Comparison of ENCODE assay signal across 8 cellular contexts in genomic region chr9:112348993-112349333, GRCh38. TPM values are rescaled to one million over a fixed set of nuclear protein-coding genes. Genes with fewer than 3 reads are reported as not detected.
DNase-seq lines count a peak whose midpoint lies in the region; ATAC-seq, FAIRE-seq and TF ChIP-seq lines count a peak whose summit lies in the region.

No MANE protein-coding gene starts in this region.

- H3K27ac ChIP-seq in HepG2 (ENCODE audit: extremely low read length, insufficient read depth, low read length) (peak overlapping the region; percentile 37), thoracic aorta (no peak overlapping the region), SJCRH30 (no peak overlapping the region)

- peak overlapping the region; percentile 54; the same call in 1 of the 2 replicates for H3K4me2 ChIP-seq in HepG2 (ENCODE audit: low read depth, low read length)

- TF ChIP-seq RAD21 in HepG2 (CRISPR knock-in tag; IDR thresholded peaks at IDR 0.05): no peak

- H3K9me3 Mint-ChIP-seq in activated T-cell treated with anti-CD3 and anti-CD28 coated beads, Interleukin-2, amount 50 U/mL, for 4 hours: no peaks in the 10 kb centered on the region
- H3K9me3 Mint-ChIP-seq in brain: peaks cover 0 to 6% (median 0%) of the 10 kb centered on the region in 5 experiments

- 0 out of 2 replicates have a peak overlapping the region, but pooled peaks have one; percentile 20 for H3K9ac ChIP-seq in HepG2 (ENCODE audit: insufficient read depth, low read depth, low read length)

- TF ChIP-seq CTCF in brain (conservative IDR thresholded peaks at IDR 0.05): no peak
- TF ChIP-seq CTCF in HepG2 (CRISPR knock-in tag; IDR thresholded peaks at IDR 0.05): no peak
- TF ChIP-seq CTCF in thoracic aorta (IDR thresholded peaks at IDR 0.05): no peak

- H3K9me3 ChIP-seq in HepG2 (ENCODE audit: low read length) (no peaks in the 10 kb centered on the region), thoracic aorta (no peaks in the 10 kb centered on the region), SJCRH30 (replicated peaks) (no peaks in the 10 kb centered on the region; the same call in 1 of the 2 replicates)

- H3K27me3 ChIP-seq in HepG2 (ENCODE audit: control insufficient read depth in 1 of 2, insufficient read depth in 2 of 2, low read length in 2 of 2) (no peaks in the 10 kb centered on the region), thoracic aorta (replicated peaks; ENCODE audit: insufficient read depth) (no peaks in the 10 kb centered on the region), SJCRH30 (no peaks in the 10 kb centered on the region)

- H3K4me1 ChIP-seq in HepG2 (ENCODE audit: insufficient read depth, low read length) (peaks cover 61% of the 10 kb centered on the region), thoracic aorta (ENCODE audit: control insufficient read depth in 1 of 2, low read depth in 2 of 2) (peaks cover 0 to 6% of the 10 kb centered on the region in 2 donors), SJCRH30 (0 out of 2 replicates have a peak, but pooled peaks cover under 1% of the 10 kb centered on the region)

- BruUV-seq in HepG2 (replicated peaks; lab: Mats Ljungman, UMichigan): no TSS peak

- no peaks in the 10 kb centered on the region for H3K36me3 Mint-ChIP-seq in activated T-cell treated with anti-CD3 and anti-CD28 coated beads, Interleukin-2, amount 50 U/mL, for 4 hours (ENCODE audit: insufficient read depth)
- H3K36me3 Mint-ChIP-seq in brain: no peaks in the 10 kb centered on the region

- in situ Hi-C loops in HepG2 (cut with HindIII; ENCODE audit: extremely low pct_ligation_motif_present, low pct_unique_long_range_greater_than_20kb): no loop called here

- no peak for TF ChIP-seq POLR2A in HepG2 (IDR thresholded peaks at IDR 0.05; ENCODE audit: insufficient read depth in 1 of 2, low read depth in 2 of 2, low read length in 2 of 2)

- intact Hi-C loops in HepG2 (cut with micrococcal nuclease; ENCODE audit: unreplicated experiment): no loop called here

- CTCF ChIA-PET in HepG2 (lab: Yijun Ruan, JAX; ENCODE audit: low intra/inter-chr PET ratio, low total read pairs): no interaction called here

- H3K36me3 ChIP-seq in HepG2 (replicated peaks in 1 of 2; ENCODE audit: control insufficient read depth in 1 of 2, insufficient read depth in 2 of 2, low read length in 2 of 2) (no peaks in the 10 kb centered on the region), thoracic aorta (no peaks in the 10 kb centered on the region), SJCRH30 (no peaks in the 10 kb centered on the region)

- POLR2A ChIA-PET in HepG2 (lab: Yijun Ruan, JAX): no interaction called here

- 86% methylated on average over 4 of the region's 4 CpGs for WGBS in HepG2 (ENCODE audit: low lambda C conversion rate)

- peaks cover 5% of the 10 kb centered on the region for H3K27me3 Mint-ChIP-seq in activated T-cell treated with anti-CD3 and anti-CD28 coated beads, Interleukin-2, amount 50 U/mL, for 4 hours (ENCODE audit: low read depth)
- peaks cover 5% of the 10 kb centered on the region for H3K27me3 Mint-ChIP-seq in brain

- H3K4me3 ChIP-seq in HepG2 (replicated peaks in 1 of 3; ENCODE audit: insufficient read depth in 1 of 3, low read depth in 2 of 3, low read length in 3 of 3): no peak overlapping the region
- peak overlapping the region; percentile 73 for H3K4me3 ChIP-seq in thoracic aorta
- H3K4me3 ChIP-seq in SJCRH30: no peak overlapping the region

- FAIRE-seq in HepG2 (lab: Jason Lieb, UNC): no peak

- H2AFZ ChIP-seq in HepG2 (ENCODE audit: low read length): peak overlapping the region; percentile 5

- H4K20me1 ChIP-seq in HepG2 (ENCODE audit: insufficient read depth, low read length): no peaks in the 10 kb centered on the region

- H3K4me1 Mint-ChIP-seq in activated T-cell treated with anti-CD3 and anti-CD28 coated beads, Interleukin-2, amount 50 U/mL, for 4 hours (ENCODE audit: low read depth): peaks cover 8% of the 10 kb centered on the region
- peaks cover 7% of the 10 kb centered on the region for H3K4me1 Mint-ChIP-seq in brain

- DNase-seq in activated T-cell treated with anti-CD3 and anti-CD28 coated beads, Interleukin-2, amount 50 U/mL, for 4 hours: no peak
- DNase-seq in activated T-cell treated with anti-CD3 and anti-CD28 coated beads, Interleukin-2, amount 50 U/mL, for 48 hours: no peak
- DNase-seq in HepG2 (ENCODE audit: low spot score) (no peak), thoracic aorta (ENCODE audit: low spot score) (no peak), SJCRH30 (no peak), NCI-H1105 treated with DMSO at 0.1 percent for 48 hours (lab: John Stamatoyannopoulos, UW) (no peak)

- ATAC-seq in activated T-cell treated with anti-CD3 and anti-CD28 coated beads, Interleukin-2, amount 50 U/mL, for 4 hours: no peak
- ATAC-seq in HepG2 (no peak), thoracic aorta (ENCODE audit: insufficient number of reproducible peaks, low FRiP score, low read depth) (no peak), HG03097 (IDR thresholded peaks at IDR 0.05; ENCODE audit: low FRiP score, unreplicated experiment) (no peak)

- H3K79me2 ChIP-seq in HepG2 (ENCODE audit: insufficient read depth, low read length): no peaks in the 10 kb centered on the region

- TF ChIP-seq EP300 in HepG2 (IDR thresholded peaks at IDR 0.05; ENCODE audit: low read depth in 2 of 2, low read length in 2 of 2) (no peak), HepG2 (CRISPR knock-in tag; IDR thresholded peaks at IDR 0.05; ENCODE audit: borderline replicate concordance) (no peak)

- peak overlapping the region in 1 of 5 experiments; percentile 35 for H3K27ac Mint-ChIP-seq in brain

- H3K4me3 Mint-ChIP-seq in activated T-cell treated with anti-CD3 and anti-CD28 coated beads, Interleukin-2, amount 50 U/mL, for 4 hours: peak overlapping the region; percentile 68
- peak overlapping the region in 3 of 5 experiments; percentile 54 to 72 (median 66) for H3K4me3 Mint-ChIP-seq in brain

RNA-seq across cellular contexts. Expression of gene PTBP3, which starts 15.5 kb away (rescaled TPM):
- total RNA-seq in activated T-cell treated with anti-CD3 and anti-CD28 coated beads, Interleukin-2, amount 50 U/mL, for 4 hours: 10 to 100 TPM; 73.1 to 81.1 (median 73.5) TPM
- polyA plus RNA-seq in brain (ENCODE audit: insufficient read depth, low read depth, low replicate concordance): 20.4 TPM
- 52.8 and 79.5 TPM in 2 replicates for total RNA-seq in HepG2 (2016; rRNA removed; fragmentation: Illumina TruSeq; extraction: Trizol)
- 116 and 122 TPM in 2 replicates for total RNA-seq in HepG2 (2016; cell fraction: cytosol; rRNA removed; fragmentation: Illumina TruSeq; extraction: Trizol; ENCODE audit: low read depth)
- total RNA-seq in HepG2 (2016; cell fraction: insoluble cytoplasmic fraction; rRNA removed; fragmentation: Illumina TruSeq; extraction: Trizol): 55.6 and 78.0 TPM in 2 replicates
- total RNA-seq in HepG2 (2016; cell fraction: membrane; rRNA removed; fragmentation: Illumina TruSeq; extraction: Trizol): 44.6 and 47.8 TPM in 2 replicates
- total RNA-seq in HepG2 (2016; cell fraction: nucleus; rRNA removed; fragmentation: Illumina TruSeq; extraction: Trizol): 33.0 and 35.9 TPM in 2 replicates
- polyA plus RNA-seq in HepG2 (2011; rRNA removed): 35.6 and 61.1 TPM in 2 replicates
- polyA plus RNA-seq in HepG2 (2011; cell fraction: cytosol; rRNA removed): 23.4 and 43.1 TPM in 2 replicates
- 33.0 and 38.2 TPM in 2 replicates for polyA plus RNA-seq in HepG2 (2011; cell fraction: nucleus; rRNA removed)
- polyA plus RNA-seq in HepG2 (2012): 20.2 and 22.4 TPM in 2 replicates
- polyA plus RNA-seq in HepG2 (2016; cell fraction: cytosol; fragmentation: Illumina TruSeq; extraction: Trizol; ENCODE audit: low read depth): 2.3 and 2.6 TPM in 2 replicates
- polyA plus RNA-seq in HepG2 (2016; cell fraction: insoluble cytoplasmic fraction; fragmentation: Illumina TruSeq; extraction: Trizol; ENCODE audit: low read depth): 67.1 and 71.0 TPM in 2 replicates
- polyA plus RNA-seq in HepG2 (2016; cell fraction: membrane; fragmentation: Illumina TruSeq; extraction: Trizol; ENCODE audit: low read depth): 10.9 and 11.4 TPM in 2 replicates
- 30.4 TPM in 2 replicates for polyA plus RNA-seq in HepG2 (2016; cell fraction: nucleus; fragmentation: Illumina TruSeq; extraction: Trizol; ENCODE audit: insufficient read depth, low read depth)
- 104 and 144 TPM in 2 replicates for polyA minus RNA-seq in HepG2 (2011; rRNA and poly(A)+ RNA removed; ENCODE audit: low replicate concordance)
- 55.4 and 66.1 TPM in 2 replicates for polyA minus RNA-seq in HepG2 (2011; cell fraction: cytosol; rRNA and poly(A)+ RNA removed)
- polyA minus RNA-seq in HepG2 (2011; cell fraction: nucleus; rRNA and poly(A)+ RNA removed): 44.7 and 50.8 TPM in 2 replicates
- total RNA-seq in thoracic aorta: 10 to 100 TPM; 26.5 to 55.6 TPM
- 65.7 and 73.0 TPM in 2 replicates for total RNA-seq in SJCRH30 (2014; rRNA removed; shearing (Covaris generic))

RNA-seq across cellular contexts. Expression of gene HSDL2, which starts 30.9 kb away (rescaled TPM):
- total RNA-seq in activated T-cell treated with anti-CD3 and anti-CD28 coated beads, Interleukin-2, amount 50 U/mL, for 4 hours: 1 to 10 TPM; 4.7 to 7.8 (median 5.7) TPM
- polyA plus RNA-seq in brain (ENCODE audit: insufficient read depth, low read depth, low replicate concordance): 27.1 TPM
- total RNA-seq in HepG2 (2016; rRNA removed; fragmentation: Illumina TruSeq; extraction: Trizol): 55.3 and 76.3 TPM in 2 replicates
- 26.8 and 28.8 TPM in 2 replicates for total RNA-seq in HepG2 (2016; cell fraction: cytosol; rRNA removed; fragmentation: Illumina TruSeq; extraction: Trizol; ENCODE audit: low read depth)
- total RNA-seq in HepG2 (2016; cell fraction: insoluble cytoplasmic fraction; rRNA removed; fragmentation: Illumina TruSeq; extraction: Trizol): 57.7 and 86.7 TPM in 2 replicates
- total RNA-seq in HepG2 (2016; cell fraction: membrane; rRNA removed; fragmentation: Illumina TruSeq; extraction: Trizol): 36.5 and 40.1 TPM in 2 replicates
- 32.2 and 40.4 TPM in 2 replicates for total RNA-seq in HepG2 (2016; cell fraction: nucleus; rRNA removed; fragmentation: Illumina TruSeq; extraction: Trizol)
- polyA plus RNA-seq in HepG2 (2011; rRNA removed): 57.7 and 80.2 TPM in 2 replicates
- polyA plus RNA-seq in HepG2 (2011; cell fraction: cytosol; rRNA removed): 36.9 and 43.5 TPM in 2 replicates
- 22.2 and 23.4 TPM in 2 replicates for polyA plus RNA-seq in HepG2 (2011; cell fraction: nucleus; rRNA removed)
- 47.7 and 65.1 TPM in 2 replicates for polyA plus RNA-seq in HepG2 (2012)
- polyA plus RNA-seq in HepG2 (2016; cell fraction: cytosol; fragmentation: Illumina TruSeq; extraction: Trizol; ENCODE audit: low read depth): 18.6 and 21.0 TPM in 2 replicates
- polyA plus RNA-seq in HepG2 (2016; cell fraction: insoluble cytoplasmic fraction; fragmentation: Illumina TruSeq; extraction: Trizol; ENCODE audit: low read depth): 69.6 and 82.4 TPM in 2 replicates
- 26.5 and 28.6 TPM in 2 replicates for polyA plus RNA-seq in HepG2 (2016; cell fraction: membrane; fragmentation: Illumina TruSeq; extraction: Trizol; ENCODE audit: low read depth)
- 38.5 and 39.3 TPM in 2 replicates for polyA plus RNA-seq in HepG2 (2016; cell fraction: nucleus; fragmentation: Illumina TruSeq; extraction: Trizol; ENCODE audit: insufficient read depth, low read depth)
- polyA minus RNA-seq in HepG2 (2011; rRNA and poly(A)+ RNA removed; ENCODE audit: low replicate concordance): 28.6 and 43.8 TPM in 2 replicates
- 58.9 and 62.7 TPM in 2 replicates for polyA minus RNA-seq in HepG2 (2011; cell fraction: cytosol; rRNA and poly(A)+ RNA removed)
- 66.0 and 70.4 TPM in 2 replicates for polyA minus RNA-seq in HepG2 (2011; cell fraction: nucleus; rRNA and poly(A)+ RNA removed)
- 10 to 100 TPM; 31.7 to 36.3 TPM for total RNA-seq in thoracic aorta
- total RNA-seq in SJCRH30 (2014; rRNA removed; shearing (Covaris generic)): 39.0 and 41.4 TPM in 2 replicates
